ENCODE assay signal across 17 cellular contexts in the genomic region with DNA sequence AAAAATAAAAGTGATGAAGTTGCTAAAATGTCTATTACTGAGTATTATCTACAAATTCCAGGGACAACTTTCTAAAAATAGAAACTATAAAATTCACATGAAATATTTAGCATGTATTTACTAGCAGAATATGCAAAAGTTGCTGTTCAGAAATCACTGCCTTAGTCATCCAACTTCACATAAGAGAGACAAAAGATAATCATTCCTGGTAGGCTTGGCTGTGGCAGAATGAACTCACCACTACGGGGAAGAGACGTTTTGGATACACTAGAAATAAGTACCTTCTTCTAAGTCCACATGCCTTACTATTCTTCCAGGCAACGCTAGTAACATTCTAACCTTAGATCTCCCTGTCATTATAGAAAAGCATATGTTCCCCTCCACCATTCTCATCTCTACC.
"Had no signal": no experiment of that assay in that cellular context is flagged by ENCODE, and none has a peak within 500 bp of the region (broad histone marks: within the 10 kb centered on the region; RNA-seq: fewer than 3 reads in every experiment).

No MANE protein-coding gene starts in this region.

- ATAC-seq: activated CD8-positive, alpha-beta T cell treated with anti-CD3 and anti-CD28 coated beads for 36 hours had no signal

- DNase-seq: activated CD4-positive, alpha-beta T cell treated with anti-CD3 and anti-CD28 coated beads for 4 hours; activated CD8-positive, alpha-beta memory T cell treated with anti-CD3 and anti-CD28 coated beads, Interleukin-2, amount 50 U/mL, for 4 hours; activated CD8-positive, alpha-beta T cell treated with anti-CD3 and anti-CD28 coated beads for 36 hours; activated naive CD8-positive, alpha-beta T cell treated with anti-CD3 and anti-CD28 coated beads, Interleukin-2, amount 10 ng/mL, durations not matched to agents 7 days and 5 days; central memory CD4-positive, alpha-beta T cell; cortex of kidney; effector CD8-positive, alpha-beta T cell; head of caudate nucleus; islet precursor cell; left ventricle myocardium inferior; nephron progenitor cell; stimulated activated CD4-positive, alpha-beta T cell treated with anti-CD3 and anti-CD28 coated beads, Interleukin-15, amount 100 ng/mL, for 24 hours; stimulated activated CD4-positive, alpha-beta T cell treated with anti-CD3 and anti-CD28 coated beads, Interleukin-4, amount 100 ng/mL, for 24 hours; thyroid gland; WERI-Rb-1 had no signal

- H3K4me3 ChIP-seq: ascending aorta, left ventricle myocardium inferior, thyroid gland, vagina had no signal
